Comparison of ENCODE assay signal across 13 cellular contexts in the genomic region with DNA sequence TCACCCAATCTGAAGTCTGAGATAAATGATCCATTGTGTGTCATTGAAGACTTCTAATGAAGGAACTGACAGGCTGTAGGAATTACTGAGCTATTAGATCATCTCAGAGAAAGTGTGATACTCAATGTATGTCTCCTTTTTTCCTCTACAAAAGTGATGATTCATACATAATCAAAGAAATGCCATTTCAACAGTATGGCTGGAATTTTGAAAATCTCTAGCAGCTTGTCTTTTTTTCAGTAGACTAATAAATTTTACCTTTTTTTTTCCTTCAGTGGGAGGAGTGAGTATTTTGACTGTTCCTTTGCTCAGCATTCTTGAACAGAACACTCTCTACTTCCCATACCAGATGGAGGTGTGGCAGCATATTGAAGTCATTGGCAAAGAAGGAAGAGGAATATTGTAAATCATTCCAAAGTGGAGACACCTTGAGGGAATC.
DNase-seq lines count a peak whose midpoint lies in the region; ATAC-seq, FAIRE-seq and TF ChIP-seq lines count a peak whose summit lies in the region.
"Had no signal": no experiment of that assay in that cellular context is flagged by ENCODE, and none has a peak within 500 bp of the region (broad histone marks: within the 10 kb centered on the region; RNA-seq: fewer than 3 reads in every experiment).

No MANE protein-coding gene starts in this region.

- H3K4me1 ChIP-seq in A549 (no peaks in the 10 kb centered on the region), ascending aorta (no peaks in the 10 kb centered on the region)

- no peak overlapping the region for H3K27ac ChIP-seq in A549
- H3K27ac ChIP-seq in brain microvascular endothelial cell = no peak overlapping the region
- H3K27ac ChIP-seq in ascending aorta = no peak overlapping the region
- H3K27ac ChIP-seq: VCaP had no signal

- no peak overlapping the region for H3K4me3 ChIP-seq in A549
- no peak overlapping the region for H3K4me3 ChIP-seq in brain microvascular endothelial cell (ENCODE audit: low read depth, low read length)
- H3K4me3 ChIP-seq in ascending aorta = no peak overlapping the region

- POLR2A ChIA-PET in A549 (lab: Yijun Ruan, JAX) = no interaction called here

- no peaks in the 10 kb centered on the region for H3K27me3 ChIP-seq in brain microvascular endothelial cell (replicated peaks)
- H3K27me3 ChIP-seq in ascending aorta = no peaks in the 10 kb centered on the region

- intact Hi-C loops in ascending aorta (cut with DNase I) = no loop called here

- ATAC-seq in A549 (no peak), GM19467 (IDR thresholded peaks at IDR 0.05; ENCODE audit: unreplicated experiment) (no peak), GM18505 (IDR thresholded peaks at IDR 0.05; ENCODE audit: unreplicated experiment) (no peak)

- TF ChIP-seq POLR2A in A549 (IDR thresholded peaks at IDR 0.05; ENCODE audit: low read length) (no peak), GM18505 (IDR thresholded peaks at IDR 0.05; ENCODE audit: borderline replicate concordance, extremely low read depth, insufficient read depth, insufficient read length) (no peak)

- CTCF ChIA-PET in A549 (lab: Yijun Ruan, JAX) = no interaction called here

- H3K4me2 ChIP-seq in A549 = 0 out of 3 replicates have a peak overlapping the region, but pooled peaks have one; percentile 17

- DNase-seq in A549 (ENCODE audit: low read depth in 1 of 2, low spot score in 1 of 2) (peak in 1 of 2 experiments; percentile 26), HPDE6-E6E7 (ENCODE audit: extremely low spot score) (peak; percentile 7), brain microvascular endothelial cell (peak; percentile 12), left kidney (ENCODE audit: low read depth, low spot score) (peak; percentile 20), ascending aorta (ENCODE audit: low spot score in 2 of 2) (no peak)
- no peak for DNase-seq in stimulated activated CD4-positive, alpha-beta T cell treated with anti-CD3 and anti-CD28 coated beads, Interleukin-4, amount 100 ng/mL, for 1 hour
- DNase-seq: MM.1S, NCI-H446 treated with DMSO at 0.1 percent for 48 hours, Right ventricle myocardium superior had no signal

- FAIRE-seq in A549 (lab: Jason Lieb, UNC) = no peak
- FAIRE-seq: GM18507 had no signal

- TF ChIP-seq RAD21 in A549 (conservative IDR thresholded peaks at IDR 0.05 in 1 of 2, IDR thresholded peaks at IDR 0.05 in 1 of 2) = no peak

- H3K36me3 ChIP-seq in brain microvascular endothelial cell (replicated peaks) (no peaks in the 10 kb centered on the region), ascending aorta (no peaks in the 10 kb centered on the region)

- no peak for TF ChIP-seq CTCF in A549 (IDR thresholded peaks at IDR 0.05)
- no peak for TF ChIP-seq CTCF in brain microvascular endothelial cell (IDR thresholded peaks at IDR 0.05; ENCODE audit: low read depth, low read length, missing control alignments)
- TF ChIP-seq CTCF in ascending aorta (IDR thresholded peaks at IDR 0.05) = no peak

- TF ChIP-seq EP300 in A549 (IDR thresholded peaks at IDR 0.05) = no peak

- H3K9me3 ChIP-seq in A549 (no peaks in the 10 kb centered on the region), ascending aorta (no peaks in the 10 kb centered on the region)

- in situ Hi-C loops in brain microvascular endothelial cell (cut with HindIII; ENCODE audit: low pct_ligation_motif_present, low sequenced_read_pairs) = no loop called here

TF ChIP-seq in A549, 52 proteins besides CTCF, POLR2A, EP300 and RAD21:
- TF ChIP-seq MAFK (IDR thresholded peaks at IDR 0.05; ENCODE audit: partially characterized antibody) = peak; percentile 23
- TF ChIP-seq, protein P1, sequence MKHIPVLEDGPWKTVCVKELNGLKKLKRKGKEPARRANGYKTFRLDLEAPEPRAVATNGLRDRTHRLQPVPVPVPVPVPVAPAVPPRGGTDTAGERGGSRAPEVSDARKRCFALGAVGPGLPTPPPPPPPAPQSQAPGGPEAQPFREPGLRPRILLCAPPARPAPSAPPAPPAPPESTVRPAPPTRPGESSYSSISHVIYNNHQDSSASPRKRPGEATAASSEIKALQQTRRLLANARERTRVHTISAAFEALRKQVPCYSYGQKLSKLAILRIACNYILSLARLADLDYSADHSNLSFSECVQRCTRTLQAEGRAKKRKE (CRISPR knock-in tag; IDR thresholded peaks at IDR 0.05; ENCODE audit: low read depth) = no peak
- TF ChIP-seq, protein P2, sequence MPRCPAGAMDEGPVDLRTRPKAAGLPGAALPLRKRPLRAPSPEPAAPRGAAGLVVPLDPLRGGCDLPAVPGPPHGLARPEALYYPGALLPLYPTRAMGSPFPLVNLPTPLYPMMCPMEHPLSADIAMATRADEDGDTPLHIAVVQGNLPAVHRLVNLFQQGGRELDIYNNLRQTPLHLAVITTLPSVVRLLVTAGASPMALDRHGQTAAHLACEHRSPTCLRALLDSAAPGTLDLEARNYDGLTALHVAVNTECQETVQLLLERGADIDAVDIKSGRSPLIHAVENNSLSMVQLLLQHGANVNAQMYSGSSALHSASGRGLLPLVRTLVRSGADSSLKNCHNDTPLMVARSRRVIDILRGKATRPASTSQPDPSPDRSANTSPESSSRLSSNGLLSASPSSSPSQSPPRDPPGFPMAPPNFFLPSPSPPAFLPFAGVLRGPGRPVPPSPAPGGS (IDR thresholded peaks at IDR 0.05) = no peak

Comparison
In these comparisons a context has a peak if more than half of its experiments do, and no peak if none do; other contexts are left out.
1. DNase-seq: peak in HPDE6-E6E7 (single experiment), brain microvascular endothelial cell (single experiment) and left kidney (single experiment); none in ascending aorta (0 of 2) and stimulated activated CD4-positive, alpha-beta T cell treated with anti-CD3 and anti-CD28 coated beads, Interleukin-4, amount 100 ng/mL, for 1 hour (single experiment).